ENCODE assay signal across 12 cellular contexts in genomic region chr3:111335512-111335911, GRCh38.
DNase-seq lines count a peak whose midpoint lies in the region; ATAC-seq and TF ChIP-seq lines count a peak whose summit lies in the region.
"Had no signal": no experiment of that assay in that cellular context is flagged by ENCODE, and none has a peak within 500 bp of the region (broad histone marks: within the 10 kb centered on the region; RNA-seq: fewer than 3 reads in every experiment).

No MANE protein-coding gene starts in this region.

- peak overlapping the region in 6 of 11 experiments; percentile 34 to 64 (median 50); a peak in 8 of 22 replicates for H3K4me2 ChIP-seq in BLaER1 treated with 17β-estradiol and CSF1 and Interleukin-3, amounts not matched to agents 10 nM and 100 nM

- H3K9me3 ChIP-seq in BLaER1 treated with 17β-estradiol and CSF1 and Interleukin-3, amounts not matched to agents 10 nM and 100 nM (replicated peaks in 1 of 11): peaks cover 7 to 26% (median 17%) of the 10 kb centered on the region in 11 experiments
- no peaks in the 10 kb centered on the region for H3K9me3 ChIP-seq in psoas muscle
- H3K9me3 ChIP-seq: body of pancreas, mucosa of descending colon had no signal

- no peak overlapping the region for H3K4me3 ChIP-seq in BLaER1 treated with 17β-estradiol and CSF1 and Interleukin-3, amounts not matched to agents 10 nM and 100 nM
- H3K4me3 ChIP-seq in Jurkat, Clone E6-1 (ENCODE audit: low read length): no peak overlapping the region
- H3K4me3 ChIP-seq in psoas muscle: no peak overlapping the region
- H3K4me3 ChIP-seq: body of pancreas, mucosa of descending colon, spleen had no signal

- ATAC-seq in GM18909 (IDR thresholded peaks at IDR 0.05; ENCODE audit: poor library complexity, unreplicated experiment) (peak; percentile 60), HG02759 (IDR thresholded peaks at IDR 0.05; ENCODE audit: unreplicated experiment) (peak; percentile 77), psoas muscle (no peak), HG03159 (IDR thresholded peaks at IDR 0.05; ENCODE audit: unreplicated experiment) (no peak)
- ATAC-seq: body of pancreas, mucosa of descending colon had no signal

- intact Hi-C loops in psoas muscle (cut with DNase I): no loop called here

- no peak for TF ChIP-seq CTCF in psoas muscle (IDR thresholded peaks at IDR 0.05)

- H3K27ac ChIP-seq in BLaER1 treated with 17β-estradiol and CSF1 and Interleukin-3, amounts not matched to agents 10 nM and 100 nM: peak overlapping the region in 1 of 11 experiments; percentile 13; a peak in 1 of 22 replicates
- H3K27ac ChIP-seq in psoas muscle: no peak overlapping the region
- H3K27ac ChIP-seq: body of pancreas, parathyroid adenoma, spleen had no signal

- DNase-seq in Jurkat, Clone E6-1 (ENCODE audit: low read depth, low spot score): peak; percentile 51
- DNase-seq in NCI-H526 treated with DMSO at 0.1 percent for 48 hours (lab: John Stamatoyannopoulos, UW) (no peak), psoas muscle (no peak), OCI-M1 (lab: John Stamatoyannopoulos, UW) (no peak)
- DNase-seq: body of pancreas, mucosa of descending colon, spleen had no signal

- no peaks in the 10 kb centered on the region for H3K27me3 ChIP-seq in BLaER1 treated with 17β-estradiol and CSF1 and Interleukin-3, amounts not matched to agents 10 nM and 100 nM
- H3K27me3 ChIP-seq in psoas muscle (ENCODE audit: insufficient read depth in 3 of 3, low read length in 2 of 3): no peaks in the 10 kb centered on the region
- H3K27me3 ChIP-seq: body of pancreas, spleen had no signal

- WGBS in psoas muscle, 3 donors: 89 to 97% (median 97%) methylated on average over 2 of the region's 2 CpGs

- H3K9ac ChIP-seq in BLaER1 treated with 17β-estradiol and CSF1 and Interleukin-3, amounts not matched to agents 10 nM and 100 nM: no peak overlapping the region
- H3K9ac ChIP-seq: parathyroid adenoma had no signal

- H3K4me1 ChIP-seq in BLaER1 treated with 17β-estradiol and CSF1 and Interleukin-3, amounts not matched to agents 10 nM and 100 nM: peaks cover 18 to 53% (median 36%) of the 10 kb centered on the region in 10 experiments
- H3K4me1 ChIP-seq in psoas muscle: no peaks in the 10 kb centered on the region
- H3K4me1 ChIP-seq: body of pancreas, parathyroid adenoma, spleen had no signal

- no peaks in the 10 kb centered on the region for H4K20me1 ChIP-seq in BLaER1 treated with 17β-estradiol and CSF1 and Interleukin-3, amounts not matched to agents 10 nM and 100 nM

- peaks cover 0 to 4% (median 0%) of the 10 kb centered on the region in 11 experiments; a peak in 2 of 22 replicates for H3K36me3 ChIP-seq in BLaER1 treated with 17β-estradiol and CSF1 and Interleukin-3, amounts not matched to agents 10 nM and 100 nM
- H3K36me3 ChIP-seq in psoas muscle (ENCODE audit: insufficient read depth in 1 of 2, low read depth in 1 of 2): no peaks in the 10 kb centered on the region
- H3K36me3 ChIP-seq: spleen had no signal

Comparison
In these comparisons a context has a peak if more than half of its experiments do, and no peak if none do; other contexts are left out.
1. ATAC-seq: peak in GM18909 (single experiment) and HG02759 (single experiment); none in psoas muscle (0 of 4) and HG03159 (single experiment).